ENCODE assay signal across 13 cellular contexts in genomic region chr15:88440021-88440420, GRCh38. TPM values are rescaled to one million over a fixed set of nuclear protein-coding genes. Genes with fewer than 3 reads are reported as not detected.
A peak's percentile ranks its signal among the peaks of the same experiment; 100 is the strongest.
DNase-seq lines count a peak whose midpoint lies in the region; ATAC-seq lines count a peak whose summit lies in the region.
"Had no signal": no experiment of that assay in that cellular context is flagged by ENCODE, and none has a peak within 500 bp of the region (broad histone marks: within the 10 kb centered on the region; RNA-seq: fewer than 3 reads in every experiment).

No MANE protein-coding gene starts in this region.

- H3K9me3 Mint-ChIP-seq in activated T-helper 17 cell treated with anti-CD3 and anti-CD28 coated beads, Interleukin-2, amount 50 U/mL, for 72 hours = peaks cover 12% of the 10 kb centered on the region

- H3K36me3 Mint-ChIP-seq in activated T-helper 17 cell treated with anti-CD3 and anti-CD28 coated beads, Interleukin-2, amount 50 U/mL, for 72 hours (ENCODE audit: low read depth) = no peaks in the 10 kb centered on the region

- H3K27ac Mint-ChIP-seq in activated T-helper 17 cell treated with anti-CD3 and anti-CD28 coated beads, Interleukin-2, amount 50 U/mL, for 72 hours = no peak overlapping the region

- H3K4me1 Mint-ChIP-seq in activated T-helper 17 cell treated with anti-CD3 and anti-CD28 coated beads, Interleukin-2, amount 50 U/mL, for 72 hours = no peaks in the 10 kb centered on the region

- peaks cover 50% of the 10 kb centered on the region for H3K27me3 Mint-ChIP-seq in activated T-helper 17 cell treated with anti-CD3 and anti-CD28 coated beads, Interleukin-2, amount 50 U/mL, for 72 hours

- no peak overlapping the region for H3K4me3 Mint-ChIP-seq in activated T-helper 17 cell treated with anti-CD3 and anti-CD28 coated beads, Interleukin-2, amount 50 U/mL, for 72 hours

- DNase-seq in AG08395 (ENCODE audit: low spot score) = peak; percentile 52
- peak; percentile 43 for DNase-seq in HS-27A (ENCODE audit: low read depth)
- peak; percentile 81 for DNase-seq in glomerular visceral epithelial cell (ENCODE audit: extremely low spot score)
- no peak for DNase-seq in cerebellar cortex (ENCODE audit: low spot score)
- DNase-seq: GF-D8, heart left ventricle, NCI-H69, nucleus accumbens had no signal

- ATAC-seq in activated T-helper 17 cell treated with anti-CD3 and anti-CD28 coated beads, Interleukin-2, amount 50 U/mL, for 72 hours (replicated peaks) = peak; percentile 79
- ATAC-seq in HG03520 (IDR thresholded peaks at IDR 0.05; ENCODE audit: unreplicated experiment) = no peak
- ATAC-seq in GM19328 (IDR thresholded peaks at IDR 0.05; ENCODE audit: unreplicated experiment) = no peak
- ATAC-seq in HG03039 (IDR thresholded peaks at IDR 0.05; ENCODE audit: unreplicated experiment) = no peak
- ATAC-seq: activated CD4-positive, CD25-positive, alpha-beta regulatory T cell treated with anti-CD3 and anti-CD28 coated beads, Interleukin-2, amount 50 U/mL, for 24 hours; heart left ventricle had no signal

RNA-seq across cellular contexts. Expression of gene MRPL46, which starts 27.2 kb away (rescaled TPM):
- total RNA-seq in activated T-helper 17 cell treated with anti-CD3 and anti-CD28 coated beads, Interleukin-2, amount 50 U/mL, for 72 hours = 10 to 100 TPM; 26.4 to 34.3 TPM

RNA-seq across cellular contexts. Expression of gene MRPS11, which starts 27.5 kb away (rescaled TPM):
- 10 to 100 TPM; 44.4 to 75.0 TPM for total RNA-seq in activated T-helper 17 cell treated with anti-CD3 and anti-CD28 coated beads, Interleukin-2, amount 50 U/mL, for 72 hours
